In the genomic region with DNA sequence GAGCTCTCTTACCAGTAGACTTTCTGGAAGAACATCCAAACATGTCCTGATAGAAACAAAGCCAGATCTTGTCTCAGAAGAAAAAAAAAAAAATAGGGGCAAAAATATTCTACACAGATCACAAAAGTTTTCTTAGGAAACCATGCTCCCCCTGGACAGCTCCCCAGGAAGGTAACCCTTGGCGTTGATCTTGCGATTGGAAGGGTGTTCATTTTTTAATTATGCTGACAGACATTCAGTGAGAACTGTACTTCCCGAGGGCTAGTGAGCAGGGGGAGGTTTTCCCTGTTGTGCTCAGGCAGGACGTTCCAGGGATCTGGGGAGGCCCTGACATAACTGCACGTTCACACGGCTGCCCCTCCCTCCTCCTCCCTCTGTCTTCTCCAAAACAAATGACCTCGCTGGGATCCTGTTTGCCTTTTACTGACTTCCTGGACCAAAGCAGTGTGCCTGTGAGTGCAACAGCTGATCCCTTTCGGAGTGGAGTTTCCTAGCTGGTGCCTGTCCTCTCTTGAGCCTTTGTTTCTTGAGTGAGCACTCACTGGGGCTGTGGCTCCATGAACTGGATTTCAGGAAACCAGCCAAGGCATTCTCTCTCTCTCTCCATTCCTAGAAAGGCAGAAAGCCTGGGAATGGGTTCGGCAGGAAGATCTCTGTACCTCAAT, we compare ENCODE assay signal across 12 cellular contexts. TPM values are rescaled to one million over a fixed set of nuclear protein-coding genes. Genes with fewer than 3 reads are reported as not detected.
DNase-seq lines count a peak whose midpoint lies in the region; ATAC-seq and TF ChIP-seq lines count a peak whose summit lies in the region.
"Had no signal": no experiment of that assay in that cellular context is flagged by ENCODE, and none has a peak within 500 bp of the region (broad histone marks: within the 10 kb centered on the region; RNA-seq: fewer than 3 reads in every experiment).

No MANE protein-coding gene starts in this region.

- H3K4me2 ChIP-seq in osteoblast (ENCODE audit: insufficient read depth, low read length), result peak overlapping the region; percentile 28

- peak; percentile 93 for ATAC-seq in left ventricle myocardium superior
- no peak for ATAC-seq in HG03354 (IDR thresholded peaks at IDR 0.05; ENCODE audit: poor library complexity, severe bottlenecking, unreplicated experiment)
- no peak for ATAC-seq in HG03565 (IDR thresholded peaks at IDR 0.05; ENCODE audit: unreplicated experiment)
- ATAC-seq: GM12878 had no signal

- no peaks in the 10 kb centered on the region for H3K27me3 ChIP-seq in SJCRH30
- H3K27me3 ChIP-seq in osteoblast (ENCODE audit: insufficient read depth, low read length), result no peaks in the 10 kb centered on the region
- H3K27me3 ChIP-seq: BE2C had no signal

- intact Hi-C loops in left ventricle myocardium superior (cut with micrococcal nuclease), result loop anchor here (10.0 kb wide), 1 partner anchor 1129 kb away; no protein-coding TSS in a partner anchor

- H3K4me3 ChIP-seq in AG09309 (ENCODE audit: control insufficient read depth, low read depth, low read length) (no peak overlapping the region), SJCRH30 (no peak overlapping the region), osteoblast (ENCODE audit: insufficient read depth, low read length) (no peak overlapping the region)
- H3K4me3 ChIP-seq: GM12878 had no signal

- TF ChIP-seq CTCF in AG09309 (IDR thresholded peaks at IDR 0.05; ENCODE audit: control insufficient read depth, insufficient read depth, low read depth, low read length, missing control alignments), result no peak
- TF ChIP-seq CTCF in osteoblast (IDR thresholded peaks at IDR 0.05; ENCODE audit: extremely low read depth, low read depth, low read length), result no peak

- no peaks in the 10 kb centered on the region for H4K20me1 ChIP-seq in osteoblast (ENCODE audit: insufficient read depth, low read length)

- DNase-seq in AG09309 (ENCODE audit: low read depth) (peak; percentile 31), SJCRH30 (peak; percentile 26 to 52), left ventricle myocardium superior (peak; percentile 50), osteoblast (ENCODE audit: insufficient read length, low spot score, missing footprints) (peak; percentile 58), NCI-H2171 (lab: John Stamatoyannopoulos, UW) (no peak), COR-L47 (lab: John Stamatoyannopoulos, UW) (no peak)
- DNase-seq: BE2C; NCI-H1092 treated with DMSO at 0.1 percent for 48 hours; stimulated activated naive CD4-positive, alpha-beta T cell had no signal

- H3K9me3 ChIP-seq in SJCRH30 (replicated peaks) (no peaks in the 10 kb centered on the region), osteoblast (ENCODE audit: low read depth, low read length) (no peaks in the 10 kb centered on the region)
- H3K9me3 ChIP-seq: BE2C had no signal

- H3K4me1 ChIP-seq in SJCRH30 (0 out of 2 replicates have a peak, but pooled peaks cover 1% of the 10 kb centered on the region), osteoblast (ENCODE audit: insufficient read depth, low read length) (peaks cover 14% of the 10 kb centered on the region)
- H3K4me1 ChIP-seq: BE2C had no signal

- no peaks in the 10 kb centered on the region for H3K79me2 ChIP-seq in osteoblast (ENCODE audit: insufficient read depth, low read length)

- peak overlapping the region; percentile 57 for H2AFZ ChIP-seq in osteoblast (ENCODE audit: low read length)

- H3K27ac ChIP-seq in SJCRH30 (no peak overlapping the region), osteoblast (ENCODE audit: low read depth, low read length) (no peak overlapping the region)

- H3K36me3 ChIP-seq in SJCRH30 (no peaks in the 10 kb centered on the region), osteoblast (ENCODE audit: insufficient read depth, low read length) (no peaks in the 10 kb centered on the region)
- H3K36me3 ChIP-seq: BE2C had no signal

RNA-seq across cellular contexts. Expression of gene MARCKS, which starts 46.7 kb away (rescaled TPM):
- 152 and 167 TPM in 2 replicates for total RNA-seq in SJCRH30 (2014; rRNA removed; shearing (Covaris generic))
- total RNA-seq in left ventricle myocardium superior (25.4 TPM), osteoblast (535 and 570 TPM in 2 replicates)

Comparison
In these comparisons a context has a peak if more than half of its experiments do, and no peak if none do; other contexts are left out.
1. DNase-seq: peak in AG09309 (single experiment), SJCRH30 (2 of 2), left ventricle myocardium superior (single experiment) and osteoblast (single experiment); none in NCI-H2171 (single experiment) and COR-L47 (single experiment).